1 cellular context compared by ENCODE assay signal in the genomic region with DNA sequence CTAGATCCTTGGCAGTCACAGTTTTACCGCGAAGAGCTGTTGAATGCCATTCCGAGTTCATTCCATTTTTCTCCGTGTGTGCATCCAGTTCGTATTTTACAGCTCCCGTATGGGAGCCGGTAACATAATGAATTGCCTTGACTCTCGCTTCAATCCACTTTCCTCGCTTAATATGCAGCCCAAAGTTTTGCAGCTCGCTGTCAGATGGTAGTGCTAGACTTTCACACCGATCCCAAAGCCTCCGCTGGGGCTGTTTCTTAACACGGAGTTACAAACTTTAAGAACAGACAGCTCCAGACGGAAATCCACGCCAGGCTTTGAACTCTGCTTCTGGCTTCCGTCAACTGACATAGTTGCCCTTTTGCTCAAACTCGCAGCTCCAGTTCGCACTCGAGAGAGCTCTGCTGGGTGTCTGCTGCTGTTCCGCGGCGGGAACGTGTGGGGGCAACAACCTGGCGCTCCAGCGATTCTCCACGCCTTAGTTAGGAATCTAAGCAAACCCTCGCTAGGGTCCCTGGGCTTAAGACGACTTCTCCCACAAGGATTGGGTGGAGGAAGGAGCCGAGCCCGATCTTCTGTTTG.
TF ChIP-seq lines count a peak whose summit lies in the region.

No MANE protein-coding gene starts in this region.

TF ChIP-seq in HepG2, 621 proteins besides CTCF, POLR2A, EP300 and RAD21 (continued from another document and continues in another):
- TF ChIP-seq YY1 (IDR thresholded peaks at IDR 0.05; ENCODE audit: insufficient read depth, insufficient replicate concordance, low read depth, low read length) (peak; percentile 38), MLLT10 (CRISPR knock-in tag; IDR thresholded peaks at IDR 0.05) (no peak), POGK (CRISPR knock-in tag; conservative IDR thresholded peaks at IDR 0.05) (no peak), TCF12 (IDR thresholded peaks at IDR 0.05) (no peak), TCF12 (CRISPR knock-in tag; IDR thresholded peaks at IDR 0.05) (0 out of 2 replicates have a peak, but pooled peaks have one; percentile 26), FOSL2 (CRISPR knock-in tag; IDR thresholded peaks at IDR 0.05) (peak; percentile 41; the same call in 1 of the 2 replicates), ZNF142 (CRISPR knock-in tag; IDR thresholded peaks at IDR 0.05) (no peak), RARA (CRISPR knock-in tag; IDR thresholded peaks at IDR 0.05) (peak; percentile 23; the same call in 1 of the 2 replicates), ZNF878 (CRISPR knock-in tag; IDR thresholded peaks at IDR 0.05) (no peak; the same call in 1 of the 2 replicates), ATF7 (IDR thresholded peaks at IDR 0.05) (no peak), ATF7 (CRISPR knock-in tag; IDR thresholded peaks at IDR 0.05) (no peak), ZEB1 (IDR thresholded peaks at IDR 0.05; ENCODE audit: insufficient replicate concordance, low read depth) (no peak), ZNF607 (CRISPR knock-in tag; IDR thresholded peaks at IDR 0.05; ENCODE audit: borderline replicate concordance) (0 out of 2 replicates have a peak, but pooled peaks have one; percentile 21), SOX6 (IDR thresholded peaks at IDR 0.05) (no peak), SOX6 (CRISPR knock-in tag; IDR thresholded peaks at IDR 0.05) (0 out of 2 replicates have a peak, but pooled peaks have one; percentile 4), SMAD1 (CRISPR knock-in tag; IDR thresholded peaks at IDR 0.05; ENCODE audit: borderline replicate concordance, low read depth) (no peak), ZFP1 (CRISPR knock-in tag; IDR thresholded peaks at IDR 0.05) (no peak), ZNF747 (CRISPR knock-in tag; IDR thresholded peaks at IDR 0.05; ENCODE audit: borderline replicate concordance) (0 out of 2 replicates have a peak, but pooled peaks have one; percentile 70), ZSCAN5A (CRISPR knock-in tag; IDR thresholded peaks at IDR 0.05; ENCODE audit: borderline replicate concordance) (no peak), NCOR1 (IDR thresholded peaks at IDR 0.05; ENCODE audit: borderline replicate concordance, low read length) (no peak), MAFF (IDR thresholded peaks at IDR 0.05; ENCODE audit: low read depth, low read length) (no peak), MATR3 (CRISPR knock-in tag; IDR thresholded peaks at IDR 0.05) (no peak), CREB3 (CRISPR knock-in tag; IDR thresholded peaks at IDR 0.05) (no peak), NR0B2 (CRISPR knock-in tag; IDR thresholded peaks at IDR 0.05) (peak; percentile 41; the same call in 1 of the 2 replicates), ZFP90 (CRISPR knock-in tag; IDR thresholded peaks at IDR 0.05; ENCODE audit: borderline replicate concordance) (no peak), ZNF224 (CRISPR knock-in tag; IDR thresholded peaks at IDR 0.05) (no peak), ZNF274 (CRISPR knock-in tag; IDR thresholded peaks at IDR 0.05) (no peak), SETDB1 (CRISPR knock-in tag; IDR thresholded peaks at IDR 0.05; ENCODE audit: borderline replicate concordance) (no peak), ZNF234 (CRISPR knock-in tag; conservative IDR thresholded peaks at IDR 0.05) (no peak), ATF1 (CRISPR knock-in tag; IDR thresholded peaks at IDR 0.05) (peak; percentile 60; the same call in 1 of the 2 replicates), HOXA3 (CRISPR knock-in tag; IDR thresholded peaks at IDR 0.05) (peak; percentile 26; the same call in 1 of the 2 replicates), RORA (CRISPR knock-in tag; IDR thresholded peaks at IDR 0.05) (no peak), MIXL1 (CRISPR knock-in tag; IDR thresholded peaks at IDR 0.05) (peak; percentile 72), TBX3 (IDR thresholded peaks at IDR 0.05; ENCODE audit: borderline replicate concordance) (peak; percentile 27; the same call in 1 of the 2 replicates)
- TF ChIP-seq, protein P1, sequence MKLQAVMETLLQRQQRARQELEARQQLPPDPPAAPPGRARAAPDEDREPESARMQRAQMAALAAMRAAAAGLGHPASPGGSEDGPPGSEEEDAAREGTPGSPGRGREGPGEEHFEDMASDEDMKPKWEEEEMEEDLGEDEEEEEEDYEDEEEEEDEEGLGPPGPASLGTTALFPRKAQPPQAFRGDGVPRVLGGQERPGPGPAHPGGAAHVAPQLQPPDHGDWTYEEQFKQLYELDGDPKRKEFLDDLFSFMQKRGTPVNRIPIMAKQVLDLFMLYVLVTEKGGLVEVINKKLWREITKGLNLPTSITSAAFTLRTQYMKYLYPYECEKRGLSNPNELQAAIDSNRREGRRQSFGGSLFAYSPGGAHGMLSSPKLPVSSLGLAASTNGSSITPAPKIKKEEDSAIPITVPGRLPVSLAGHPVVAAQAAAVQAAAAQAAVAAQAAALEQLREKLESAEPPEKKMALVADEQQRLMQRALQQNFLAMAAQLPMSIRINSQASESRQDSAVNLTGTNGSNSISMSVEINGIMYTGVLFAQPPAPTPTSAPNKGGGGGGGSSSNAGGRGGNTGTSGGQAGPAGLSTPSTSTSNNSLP (IDR thresholded peaks at IDR 0.05; ENCODE audit: low read depth, low read length), result peak; percentile 68
- TF ChIP-seq, protein P2, sequence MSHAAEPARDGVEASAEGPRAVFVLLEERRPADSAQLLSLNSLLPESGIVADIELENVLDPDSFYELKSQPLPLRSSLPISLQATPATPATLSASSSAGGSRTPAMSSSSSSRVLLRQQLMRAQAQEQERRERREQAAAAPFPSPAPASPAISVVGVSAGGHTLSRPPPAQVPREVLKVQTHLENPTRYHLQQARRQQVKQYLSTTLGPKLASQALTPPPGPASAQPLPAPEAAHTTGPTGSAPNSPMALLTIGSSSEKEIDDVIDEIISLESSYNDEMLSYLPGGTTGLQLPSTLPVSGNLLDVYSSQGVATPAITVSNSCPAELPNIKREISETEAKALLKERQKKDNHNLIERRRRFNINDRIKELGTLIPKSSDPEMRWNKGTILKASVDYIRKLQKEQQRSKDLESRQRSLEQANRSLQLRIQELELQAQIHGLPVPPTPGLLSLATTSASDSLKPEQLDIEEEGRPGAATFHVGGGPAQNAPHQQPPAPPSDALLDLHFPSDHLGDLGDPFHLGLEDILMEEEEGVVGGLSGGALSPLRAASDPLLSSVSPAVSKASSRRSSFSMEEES (CRISPR knock-in tag; IDR thresholded peaks at IDR 0.05), result peak; percentile 57
- TF ChIP-seq, protein P3, sequence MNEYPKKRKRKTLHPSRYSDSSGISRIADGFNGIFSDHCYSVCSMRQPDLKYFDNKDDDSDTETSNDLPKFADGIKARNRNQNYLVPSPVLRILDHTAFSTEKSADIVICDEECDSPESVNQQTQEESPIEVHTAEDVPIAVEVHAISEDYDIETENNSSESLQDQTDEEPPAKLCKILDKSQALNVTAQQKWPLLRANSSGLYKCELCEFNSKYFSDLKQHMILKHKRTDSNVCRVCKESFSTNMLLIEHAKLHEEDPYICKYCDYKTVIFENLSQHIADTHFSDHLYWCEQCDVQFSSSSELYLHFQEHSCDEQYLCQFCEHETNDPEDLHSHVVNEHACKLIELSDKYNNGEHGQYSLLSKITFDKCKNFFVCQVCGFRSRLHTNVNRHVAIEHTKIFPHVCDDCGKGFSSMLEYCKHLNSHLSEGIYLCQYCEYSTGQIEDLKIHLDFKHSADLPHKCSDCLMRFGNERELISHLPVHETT (CRISPR knock-in tag; conservative IDR thresholded peaks at IDR 0.05), result no peak
- TF ChIP-seq, protein P4, sequence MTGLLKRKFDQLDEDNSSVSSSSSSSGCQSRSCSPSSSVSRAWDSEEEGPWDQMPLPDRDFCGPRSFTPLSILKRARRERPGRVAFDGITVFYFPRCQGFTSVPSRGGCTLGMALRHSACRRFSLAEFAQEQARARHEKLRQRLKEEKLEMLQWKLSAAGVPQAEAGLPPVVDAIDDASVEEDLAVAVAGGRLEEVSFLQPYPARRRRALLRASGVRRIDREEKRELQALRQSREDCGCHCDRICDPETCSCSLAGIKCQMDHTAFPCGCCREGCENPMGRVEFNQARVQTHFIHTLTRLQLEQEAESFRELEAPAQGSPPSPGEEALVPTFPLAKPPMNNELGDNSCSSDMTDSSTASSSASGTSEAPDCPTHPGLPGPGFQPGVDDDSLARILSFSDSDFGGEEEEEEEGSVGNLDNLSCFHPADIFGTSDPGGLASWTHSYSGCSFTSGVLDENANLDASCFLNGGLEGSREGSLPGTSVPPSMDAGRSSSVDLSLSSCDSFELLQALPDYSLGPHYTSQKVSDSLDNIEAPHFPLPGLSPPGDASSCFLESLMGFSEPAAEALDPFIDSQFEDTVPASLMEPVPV (CRISPR knock-in tag; IDR thresholded peaks at IDR 0.05), result no peak
